ENCODE assay signal across 10 cellular contexts in genomic region chr21:33993286-33994231, GRCh38.
A peak's percentile ranks its signal among the peaks of the same experiment; 100 is the strongest.
DNase-seq lines count a peak whose midpoint lies in the region; ATAC-seq, FAIRE-seq and TF ChIP-seq lines count a peak whose summit lies in the region.
"Had no signal": no experiment of that assay in that cellular context is flagged by ENCODE, and none has a peak within 500 bp of the region (broad histone marks: within the 10 kb centered on the region; RNA-seq: fewer than 3 reads in every experiment).

No MANE protein-coding gene starts in this region.

- H4K20me1 ChIP-seq in endothelial cell of umbilical vein (replicated peaks; ENCODE audit: control insufficient read depth, extremely low read depth, insufficient read depth, low read length) = no peaks in the 10 kb centered on the region

- no peaks in the 10 kb centered on the region for H3K79me2 ChIP-seq in endothelial cell of umbilical vein (ENCODE audit: control insufficient read depth, insufficient read depth, low read length)

- BruUV-seq in endothelial cell of umbilical vein (replicated peaks; lab: Mats Ljungman, UMichigan) = no TSS peak

- no peak for TF ChIP-seq CTCF in endothelial cell of umbilical vein (IDR thresholded peaks at IDR 0.05; ENCODE audit: extremely low read depth in 1 of 2, insufficient read depth in 1 of 2, low read depth in 1 of 2, low read length in 2 of 2)
- no peak for TF ChIP-seq CTCF in BE2C (IDR thresholded peaks at IDR 0.05; ENCODE audit: low read depth, low read length)

- no peak for TF ChIP-seq POLR2A in endothelial cell of umbilical vein (IDR thresholded peaks at IDR 0.05; ENCODE audit: low read depth, low read length)

- CTCF ChIA-PET in endothelial cell of umbilical vein (lab: Charles Lee) = interaction anchor here (1.0 to 1.3 kb wide), 2 partner anchors 15 to 354 kb away, joined by 3 read pairs; no protein-coding TSS in a partner anchor

- peak; percentile 37 for FAIRE-seq in GM19239 (lab: Jason Lieb, UNC)
- FAIRE-seq in endothelial cell of umbilical vein (lab: Jason Lieb, UNC) = peak; percentile 8

- H3K4me3 ChIP-seq in endothelial cell of umbilical vein (replicated peaks in 1 of 3; ENCODE audit: insufficient read depth in 1 of 3, low read depth in 1 of 3, low read length in 3 of 3) (no peak overlapping the region), BE2C (ENCODE audit: low read depth, low read length) (no peak overlapping the region)

- peak overlapping the region; percentile 85 for H2AFZ ChIP-seq in endothelial cell of umbilical vein (ENCODE audit: low read depth, low read length)

- no peak overlapping the region for H3K9ac ChIP-seq in endothelial cell of umbilical vein (replicated peaks; ENCODE audit: extremely low read depth, insufficient read depth, low read length)

- no peaks in the 10 kb centered on the region for H3K36me3 ChIP-seq in endothelial cell of umbilical vein (ENCODE audit: control insufficient read depth in 2 of 2, extremely low read depth in 1 of 2, insufficient read depth in 2 of 2, low read length in 2 of 2)
- H3K36me3 ChIP-seq in BE2C = no peaks in the 10 kb centered on the region

- intact Hi-C loops in endothelial cell of umbilical vein (cut with micrococcal nuclease) = no loop called here

- H3K4me2 ChIP-seq in endothelial cell of umbilical vein (ENCODE audit: insufficient read depth, low read length) = no peak overlapping the region

- H3K9me3 ChIP-seq in endothelial cell of umbilical vein (replicated peaks; ENCODE audit: control insufficient read depth, insufficient read depth, low read length) (no peaks in the 10 kb centered on the region), BE2C (no peaks in the 10 kb centered on the region; the same call in 1 of the 2 replicates)

- H3K4me1 ChIP-seq in endothelial cell of umbilical vein (ENCODE audit: control insufficient read depth, extremely low read depth, insufficient read depth, low read length) = peaks cover 4% of the 10 kb centered on the region
- H3K4me1 ChIP-seq in BE2C = no peaks in the 10 kb centered on the region

- H3K27me3 ChIP-seq in endothelial cell of umbilical vein (ENCODE audit: control insufficient read depth in 2 of 2, insufficient read depth in 2 of 2, low read length in 2 of 2) (peaks cover 2 to 7% of the 10 kb centered on the region in 2 experiments), BE2C (0 out of 2 replicates have a peak, but pooled peaks cover 3% of the 10 kb centered on the region)

- DNase-seq in GM19239 (ENCODE audit: insufficient read length, low spot score) (no peak), NCI-H774 (lab: John Stamatoyannopoulos, UW) (peak; percentile 7), endothelial cell of umbilical vein (ENCODE audit: low read depth, low spot score) (peak; percentile 45), pons (ENCODE audit: low spot score) (peak; percentile 52), HUDEP-2 (lab: John Stamatoyannopoulos, UW; ENCODE audit: unreplicated experiment in 76 of 76) (no peak), BE2C (no peak), HuH-7 (ENCODE audit: low spot score) (no peak)
- DNase-seq: effector CD8-positive, alpha-beta T cell; NCI-H1694 treated with DMSO at 0.1 percent for 48 hours had no signal

- no peak overlapping the region for H3K27ac ChIP-seq in endothelial cell of umbilical vein (ENCODE audit: insufficient read depth, low read depth, low read length)

- dilution Hi-C loops in endothelial cell of umbilical vein (cut with MboI; ENCODE audit: extremely low pct_ligation_motif_present, low sequenced_read_pairs) = no loop called here

- H3K9me1 ChIP-seq in endothelial cell of umbilical vein (replicated peaks; ENCODE audit: control insufficient read depth, extremely low read depth, insufficient read depth, low read length) = no peaks in the 10 kb centered on the region

- ATAC-seq in HG03460 (IDR thresholded peaks at IDR 0.05; ENCODE audit: unreplicated experiment) = no peak

- POLR2A ChIA-PET in endothelial cell of umbilical vein (lab: Charles Lee) = no interaction called here

TF ChIP-seq in endothelial cell of umbilical vein, 7 proteins besides CTCF, POLR2A, EP300 and RAD21:
- TF ChIP-seq EZH2 (IDR thresholded peaks at IDR 0.05; ENCODE audit: borderline replicate concordance, low read depth, low read length, severe bottlenecking) (no peak), JUN (IDR thresholded peaks at IDR 0.05; ENCODE audit: borderline replicate concordance, insufficient read depth, insufficient read length, low read depth) (no peak), GATA2 (IDR thresholded peaks at IDR 0.05; ENCODE audit: insufficient read depth, insufficient read length, low read depth, low read length) (no peak), MAX (IDR thresholded peaks at IDR 0.05; ENCODE audit: insufficient read depth, insufficient read length) (no peak), FOS (IDR thresholded peaks at IDR 0.05; ENCODE audit: borderline replicate concordance, insufficient read depth, low read length) (no peak), POLR2AphosphoS5 (IDR thresholded peaks at IDR 0.05; ENCODE audit: insufficient read depth, low read depth, low read length) (no peak), MYC (IDR thresholded peaks at IDR 0.05; ENCODE audit: low read depth, low read length) (no peak)

Comparison
In these comparisons a context has a peak if more than half of its experiments do, and no peak if none do; other contexts are left out.
1. DNase-seq: peak in NCI-H774 (single experiment), endothelial cell of umbilical vein (single experiment) and pons (single experiment); none in GM19239 (single experiment), HUDEP-2 (0 of 76), BE2C (single experiment) and HuH-7 (single experiment).